14 cellular contexts compared by ENCODE assay signal in the genomic region with DNA sequence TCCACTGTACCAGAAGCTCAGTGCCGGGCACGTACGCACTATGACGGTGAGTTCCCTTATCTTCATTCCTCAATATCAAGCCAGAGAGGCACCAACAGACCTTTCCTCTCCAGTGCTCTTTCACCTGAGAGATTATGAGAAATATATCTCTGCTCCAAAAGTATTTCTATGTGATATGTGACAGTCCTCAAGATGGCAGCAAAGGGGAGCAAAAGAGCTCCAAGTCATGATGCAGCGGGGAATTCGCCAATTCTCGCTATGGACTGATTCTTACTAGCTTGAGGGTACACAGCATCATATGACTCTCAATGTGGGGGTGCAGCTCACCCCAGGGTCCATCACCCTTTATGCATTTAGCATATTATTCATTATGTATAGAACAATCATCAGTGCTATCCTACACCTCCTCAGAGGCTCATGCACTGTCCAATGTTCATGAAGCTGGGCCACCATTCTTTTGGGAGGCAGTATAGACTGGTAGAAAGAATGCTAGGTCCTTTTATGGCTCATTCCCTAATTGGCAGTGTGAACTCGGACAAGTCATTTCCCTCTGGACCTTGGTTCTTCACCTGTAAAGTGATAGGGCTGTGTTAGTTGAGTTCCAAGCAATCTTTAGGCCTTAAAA. TPM values are rescaled to one million over a fixed set of nuclear protein-coding genes. Genes with fewer than 3 reads are reported as not detected.
DNase-seq lines count a peak whose midpoint lies in the region; ATAC-seq, FAIRE-seq and TF ChIP-seq lines count a peak whose summit lies in the region.
"Had no signal": no experiment of that assay in that cellular context is flagged by ENCODE, and none has a peak within 500 bp of the region (broad histone marks: within the 10 kb centered on the region; RNA-seq: fewer than 3 reads in every experiment).

No MANE protein-coding gene starts in this region.

- no peaks in the 10 kb centered on the region for H3K9me2 ChIP-seq in PC-3 (replicated peaks; ENCODE audit: low read length)

- no peak overlapping the region for H3K4me2 ChIP-seq in PC-3 (ENCODE audit: low read length)
- H3K4me2 ChIP-seq in H1 (ENCODE audit: insufficient read depth in 1 of 2, low read depth in 2 of 2, low read length in 2 of 2): no peak overlapping the region

- no peak overlapping the region for H2AK5ac ChIP-seq in H1 (ENCODE audit: low read depth, low read length)

- H3K79me2 ChIP-seq in PC-3 (ENCODE audit: low read length) (no peaks in the 10 kb centered on the region), H1 (ENCODE audit: control insufficient read depth in 1 of 2, insufficient read depth in 2 of 2, low read length in 2 of 2) (no peaks in the 10 kb centered on the region; a peak in 1 of 4 replicates)

- POLR2A ChIA-PET in PC-3 (lab: Charles Lee; ENCODE audit: unreplicated experiment): no interaction called here
- POLR2A ChIA-PET in H1 (lab: Charles Lee; ENCODE audit: partially characterized antibody): interaction anchor here (1.4 kb wide), 1 partner anchor 69 kb away, joined by 4 read pairs; the partner anchor contains the start of gene KDM5C

- no peak overlapping the region for H2BK5ac ChIP-seq in H1 (ENCODE audit: low read depth, low read length)

- H3K9me3 ChIP-seq in left ventricle myocardium inferior (replicated peaks) (no peaks in the 10 kb centered on the region), PC-3 (ENCODE audit: low read length) (no peaks in the 10 kb centered on the region), H1 (ENCODE audit: insufficient read depth in 2 of 2, low read depth in 1 of 2, low read length in 1 of 2) (no peaks in the 10 kb centered on the region)

- no peak overlapping the region for H3K4ac ChIP-seq in H1 (replicated peaks; ENCODE audit: insufficient read length, low read depth, low read length)

- H2BK12ac ChIP-seq in H1 (ENCODE audit: low read depth, low read length): no peak overlapping the region

- TF ChIP-seq CTCF in left ventricle myocardium inferior (IDR thresholded peaks at IDR 0.05; ENCODE audit: borderline replicate concordance) (peak; percentile 13), PC-3 (conservative IDR thresholded peaks at IDR 0.05; ENCODE audit: low read depth, low read length) (peak; percentile 60), H1 (IDR thresholded peaks at IDR 0.05; ENCODE audit: control extremely low read depth in 1 of 3, insufficient read depth in 1 of 3, low read depth in 1 of 3, low read length in 3 of 3) (peak in 2 of 3 experiments; percentile 28 to 29; a peak in 3 of 4 replicates), endothelial cell (IDR thresholded peaks at IDR 0.05; ENCODE audit: unreplicated experiment) (no peak)

- no TSS peak for BruUV-seq in PC-3 (replicated peaks; lab: Mats Ljungman, UMichigan)

- H2BK120ac ChIP-seq in H1 (replicated peaks; ENCODE audit: low read depth, low read length): no peak overlapping the region

- CTCF ChIA-PET in PC-3 (lab: Charles Lee) (interaction anchor here (0.6 to 0.9 kb wide), 3 partner anchors 23 to 142 kb away, joined by 3 to 4 read pairs (median 3); no protein-coding TSS in a partner anchor), H1 (lab: Charles Lee; ENCODE audit: partially characterized antibody) (interaction anchor here (0.6 to 3.2 kb wide), 23 partner anchors 9 to 231 kb away, joined by 3 to 16 read pairs (median 4); partner anchors contain the start of gene IQSEC2)

- H3K9ac ChIP-seq in PC-3 (ENCODE audit: low read length) (no peak overlapping the region), H1 (replicated peaks in 1 of 4; ENCODE audit: extremely low read depth in 1 of 4, low read depth in 3 of 4, low read length in 3 of 4) (no peak overlapping the region)

- H3K79me1 ChIP-seq in H1 (ENCODE audit: low read depth, low read length): no peaks in the 10 kb centered on the region

- no peak overlapping the region for H3K4me3 Mint-ChIP-seq in endothelial cell (ENCODE audit: unreplicated experiment)
- H3K4me3 Mint-ChIP-seq: CD8-positive, alpha-beta memory T cell had no signal

- H3K23me2 ChIP-seq in H1 (ENCODE audit: low read depth, low read length): no peaks in the 10 kb centered on the region

- H3K23ac ChIP-seq in H1 (ENCODE audit: insufficient read length): no peak overlapping the region

- no peak for TF ChIP-seq POLR2A in H1 (IDR thresholded peaks at IDR 0.05; ENCODE audit: control extremely low read depth in 1 of 2, low read depth in 2 of 2, low read length in 2 of 2)

- TF ChIP-seq RAD21 in H1 (IDR thresholded peaks at IDR 0.05 in 1 of 2, conservative IDR thresholded peaks at IDR 0.05 in 1 of 2; ENCODE audit: low read depth in 2 of 2, low read length in 2 of 2): peak; percentile 47 to 61; a peak in 3 of 4 replicates

- 92% methylated on average over 7 of the region's 8 CpGs; no CpG with 5 or more reads in 1 of the 2 experiments for WGBS in H1 (ENCODE audit: extremely low coverage in 1 of 2, insufficient coverage in 1 of 2, insufficient read length in 1 of 2, insufficient replicate concordance in 2 of 2, low coverage in 1 of 2, low lambda C conversion rate in 2 of 2, missing lambda C conversion rate in 1 of 2), 2 experiments

- ATAC-seq in Right ventricle myocardium superior (ENCODE audit: poor library complexity): no peak
- no peak for ATAC-seq in PC-3
- ATAC-seq in HG02588 (IDR thresholded peaks at IDR 0.05; ENCODE audit: unreplicated experiment): no peak
- no peak for ATAC-seq in GM21381 (IDR thresholded peaks at IDR 0.05; ENCODE audit: unreplicated experiment)
- no peak for ATAC-seq in GM21423 (IDR thresholded peaks at IDR 0.05; ENCODE audit: unreplicated experiment)

- TF ChIP-seq EP300 in H1 (IDR thresholded peaks at IDR 0.05; ENCODE audit: borderline replicate concordance in 1 of 2, low read depth in 2 of 2, low read length in 2 of 2): no peak

- H2BK15ac ChIP-seq in H1 (ENCODE audit: low read length): no peak overlapping the region

- no peak overlapping the region for H3K18ac ChIP-seq in H1 (ENCODE audit: extremely low read depth, low read length)

- H3K27me3 ChIP-seq in left ventricle myocardium inferior (ENCODE audit: low read depth) (no peaks in the 10 kb centered on the region), PC-3 (ENCODE audit: low read length) (no peaks in the 10 kb centered on the region), H1 (replicated peaks in 1 of 4; ENCODE audit: control insufficient read depth in 3 of 4, extremely low read depth in 1 of 4, insufficient read depth in 3 of 4, low read length in 3 of 4) (no peaks in the 10 kb centered on the region)

- no peak overlapping the region for H4K91ac ChIP-seq in H1 (replicated peaks; ENCODE audit: insufficient read length, low read length)

- no peaks in the 10 kb centered on the region for H3F3A ChIP-seq in PC-3 (ENCODE audit: low read length, unreplicated experiment)

- no peaks in the 10 kb centered on the region for H3K9me3 Mint-ChIP-seq in endothelial cell (ENCODE audit: unreplicated experiment)
- H3K9me3 Mint-ChIP-seq: CD8-positive, alpha-beta memory T cell had no signal

- H3K27me3 Mint-ChIP-seq in endothelial cell (ENCODE audit: unreplicated experiment): peaks cover 6% of the 10 kb centered on the region
- H3K27me3 Mint-ChIP-seq: CD8-positive, alpha-beta memory T cell had no signal

- intact Hi-C loops in left ventricle myocardium inferior (cut with micrococcal nuclease): no loop called here
- intact Hi-C loops in Right ventricle myocardium superior (cut with DNase I): no loop called here
- intact Hi-C loops in PC-3 (cut with micrococcal nuclease): no loop called here

- H4K5ac ChIP-seq in H1 (ENCODE audit: insufficient read length, low read depth, low read length): no peak overlapping the region

- no peak overlapping the region for H4K8ac ChIP-seq in H1 (ENCODE audit: extremely low read depth, insufficient read depth, low read length)

- DNase-seq in left ventricle myocardium inferior: no peak
- DNase-seq in Right ventricle myocardium superior: no peak
- peak; percentile 25 for DNase-seq in PC-3
- no peak for DNase-seq in H1 (ENCODE audit: low read depth in 1 of 2, low spot score in 2 of 2)
- DNase-seq in endothelial cell (ENCODE audit: low spot score): no peak
- DNase-seq: activated CD4-positive, alpha-beta T cell treated with anti-CD3 and anti-CD28 coated beads for 48 hours; activated naive CD4-positive, alpha-beta T cell; CD8-positive, alpha-beta memory T cell; hypothalamus; NCI-H2029 treated with DMSO at 0.1 percent for 48 hours; retina had no signal

- no peaks in the 10 kb centered on the region for H3K36me3 Mint-ChIP-seq in endothelial cell (ENCODE audit: low read depth, unreplicated experiment)
- H3K36me3 Mint-ChIP-seq: CD8-positive, alpha-beta memory T cell had no signal

- no peak overlapping the region for H3K4me3 ChIP-seq in left ventricle myocardium inferior
- H3K4me3 ChIP-seq in PC-3 (ENCODE audit: low read length): no peak overlapping the region
- H3K4me3 ChIP-seq in H1 (ENCODE audit: extremely low read depth in 1 of 4, insufficient read depth in 2 of 4, low read depth in 3 of 4, low read length in 4 of 4): no peak overlapping the region

- H3K14ac ChIP-seq in H1 (ENCODE audit: insufficient read length): no peak overlapping the region

- H2BK20ac ChIP-seq in H1 (ENCODE audit: low read length): no peak overlapping the region

- H2AFZ ChIP-seq in PC-3 (ENCODE audit: low read length): no peak overlapping the region
- no peak overlapping the region for H2AFZ ChIP-seq in H1 (ENCODE audit: low read length)

- H3K56ac ChIP-seq in H1 (replicated peaks; ENCODE audit: insufficient read length, low read depth, low read length): no peak overlapping the region

- H3K27ac ChIP-seq in left ventricle myocardium inferior (replicated peaks): no peak overlapping the region
- no peak overlapping the region for H3K27ac ChIP-seq in PC-3 (ENCODE audit: low read length)
- no peak overlapping the region for H3K27ac ChIP-seq in H1 (ENCODE audit: low read depth, low read length)

- H4K20me1 ChIP-seq in PC-3 (ENCODE audit: low read length): no peaks in the 10 kb centered on the region
- H4K20me1 ChIP-seq in H1 (replicated peaks in 1 of 2; ENCODE audit: control insufficient read depth in 1 of 2, insufficient read depth in 2 of 2, low read length in 2 of 2): no peaks in the 10 kb centered on the region

- peaks cover 6% of the 10 kb centered on the region for H3K4me1 ChIP-seq in left ventricle myocardium inferior
- no peaks in the 10 kb centered on the region for H3K4me1 ChIP-seq in PC-3 (ENCODE audit: insufficient read depth, low read length)
- H3K4me1 ChIP-seq in H1 (replicated peaks in 1 of 4; ENCODE audit: control insufficient read depth in 3 of 4, insufficient read depth in 4 of 4, low read length in 3 of 4): no peaks in the 10 kb centered on the region; a peak in 2 of 7 replicates

- peak; percentile 76 for FAIRE-seq in H1 (lab: Jason Lieb, UNC)

- no peak overlapping the region for H3K27ac Mint-ChIP-seq in endothelial cell (ENCODE audit: unreplicated experiment)

- H3K36me3 ChIP-seq in left ventricle myocardium inferior (no peaks in the 10 kb centered on the region), PC-3 (ENCODE audit: low read depth, low read length) (no peaks in the 10 kb centered on the region), H1 (ENCODE audit: control insufficient read depth in 2 of 4, insufficient read depth in 4 of 4, low read length in 3 of 4) (no peaks in the 10 kb centered on the region)

- peaks cover 11% of the 10 kb centered on the region for H3K4me1 Mint-ChIP-seq in endothelial cell (ENCODE audit: unreplicated experiment)

RNA-seq across cellular contexts. Expression of gene IQSEC2, which starts 12.8 kb away (rescaled TPM):
- total RNA-seq in left ventricle myocardium inferior (17.1 TPM), Right ventricle myocardium superior (10.5 TPM), PC-3 (2014; rRNA removed) (8.5 and 19.3 TPM in 2 replicates), endothelial cell (ENCODE audit: unreplicated experiment) (38.9 TPM)
- 48.5 and 54.9 TPM in 2 replicates for total RNA-seq in H1 (2021; fragmentation: NEBNext Ultra II Directional; extraction: Animal tissue kit (Norgen Biotek cat#: 25700))
- 6.1 and 11.6 TPM in 2 replicates for polyA plus RNA-seq in H1 (2011; rRNA removed)
- 5.7 TPM for polyA plus RNA-seq in H1 (2011; cell fraction: cytosol; rRNA removed)
- polyA plus RNA-seq in H1 (2011; cell fraction: nucleus; rRNA removed): 35.1 TPM
- polyA plus RNA-seq in H1 (2012, experiment 1 of 2): 15.3 to 18.0 TPM (median 16.2 TPM) in 4 replicates
- 9.0 TPM for polyA plus RNA-seq in H1 (2012, experiment 2 of 2)
- 29.9 TPM for polyA plus RNA-seq in H1 (2013, experiment 1 of 2)
- polyA plus RNA-seq in H1 (2013, experiment 2 of 2): 31.2 TPM
- 8.6 and 14.4 TPM in 2 replicates for polyA minus RNA-seq in H1 (2011; rRNA and poly(A)+ RNA removed)
- polyA minus RNA-seq in H1 (2011; cell fraction: cytosol; rRNA and poly(A)+ RNA removed): 8.1 TPM
- polyA minus RNA-seq in H1 (2011; cell fraction: nucleus; rRNA and poly(A)+ RNA removed): 13.4 TPM
